Comparison of ENCODE assay signal across 21 cellular contexts in genomic region chr1:39635871-39636210, GRCh38. TPM values are rescaled to one million over a fixed set of nuclear protein-coding genes. Genes with fewer than 3 reads are reported as not detected.
DNase-seq lines count a peak whose midpoint lies in the region; ATAC-seq and TF ChIP-seq lines count a peak whose summit lies in the region.
"Had no signal": no experiment of that assay in that cellular context is flagged by ENCODE, and none has a peak within 500 bp of the region (broad histone marks: within the 10 kb centered on the region; RNA-seq: fewer than 3 reads in every experiment).

No MANE protein-coding gene starts in this region.

- H4K20me1 ChIP-seq in osteoblast (ENCODE audit: insufficient read depth, low read length) = no peaks in the 10 kb centered on the region

- H3K9me3 ChIP-seq in SJSA1 (replicated peaks) (no peaks in the 10 kb centered on the region), osteoblast (ENCODE audit: low read depth, low read length) (no peaks in the 10 kb centered on the region), thoracic aorta (no peaks in the 10 kb centered on the region)

- H3K36me3 ChIP-seq in SJSA1 (peaks cover 61% of the 10 kb centered on the region), osteoblast (ENCODE audit: insufficient read depth, low read length) (peaks cover 5% of the 10 kb centered on the region), thoracic aorta (peaks cover 16% of the 10 kb centered on the region)

- DNase-seq in SJSA1 (ENCODE audit: low read depth in 1 of 2, low spot score in 2 of 2) (peak; percentile 91 to 95), coronary artery (ENCODE audit: low spot score) (no peak), osteoblast (ENCODE audit: insufficient read length, low spot score, missing footprints) (peak; percentile 76), thoracic aorta (ENCODE audit: low spot score) (no peak), islet precursor cell (no peak), NCI-H524 (lab: John Stamatoyannopoulos, UW) (no peak), NCI-H345 (lab: John Stamatoyannopoulos, UW) (no peak), midbrain (lab: John Stamatoyannopoulos, UW) (no peak)
- DNase-seq: activated CD4-positive, alpha-beta T cell treated with anti-CD3 and anti-CD28 coated beads, Interleukin-2, amount 50 U/mL, for 4 hours; activated CD8-positive, alpha-beta memory T cell treated with anti-CD3 and anti-CD28 coated beads, Interleukin-2, amount 50 U/mL, for 48 hours; activated naive CD8-positive, alpha-beta T cell treated with anti-CD3 and anti-CD28 coated beads for 36 hours; CD4-positive, alpha-beta T cell; H9; head of caudate nucleus; NCI-H1092 treated with DMSO at 0.1 percent for 48 hours; NCI-H2081; stimulated activated CD4-positive, alpha-beta T cell treated with anti-CD3 and anti-CD28 coated beads, Interleukin-15, amount 100 ng/mL, for 24 hours had no signal

- ATAC-seq in thoracic aorta (ENCODE audit: insufficient number of reproducible peaks, low FRiP score, low read depth) = no peak
- ATAC-seq: SK-N-SH treated with all-trans-retinoic acid at 6 μM for 48 hours had no signal

- no peak overlapping the region for H2AFZ ChIP-seq in osteoblast (ENCODE audit: low read length)

- no peaks in the 10 kb centered on the region for H3K27me3 ChIP-seq in SJSA1 (replicated peaks)
- peaks cover 5% of the 10 kb centered on the region for H3K27me3 ChIP-seq in osteoblast (ENCODE audit: insufficient read depth, low read length)
- no peaks in the 10 kb centered on the region for H3K27me3 ChIP-seq in thoracic aorta (replicated peaks; ENCODE audit: insufficient read depth)

- H3K4me3 ChIP-seq in SJSA1 (no peak overlapping the region), coronary artery (peak overlapping the region; percentile 78), osteoblast (ENCODE audit: insufficient read depth, low read length) (no peak overlapping the region), thoracic aorta (peak overlapping the region; percentile 86)

- peak overlapping the region; percentile 16 for H3K4me2 ChIP-seq in osteoblast (ENCODE audit: insufficient read depth, low read length)

- peak overlapping the region; percentile 80 for H3K27ac ChIP-seq in SJSA1
- H3K27ac ChIP-seq in coronary artery = peak overlapping the region; percentile 90 to 96
- no peak overlapping the region for H3K27ac ChIP-seq in osteoblast (ENCODE audit: low read depth, low read length)
- H3K27ac ChIP-seq in thoracic aorta = peak overlapping the region; percentile 78 to 90

- H3K4me1 ChIP-seq in SJSA1 (replicated peaks) (peaks cover 66% of the 10 kb centered on the region), osteoblast (ENCODE audit: insufficient read depth, low read length) (peaks cover 21% of the 10 kb centered on the region), thoracic aorta (ENCODE audit: control insufficient read depth in 1 of 2, low read depth in 2 of 2) (peaks cover 9 to 85% of the 10 kb centered on the region in 2 donors)

- H3K79me2 ChIP-seq in osteoblast (ENCODE audit: insufficient read depth, low read length) = no peaks in the 10 kb centered on the region

- TF ChIP-seq CTCF in coronary artery (IDR thresholded peaks at IDR 0.05) (no peak), osteoblast (IDR thresholded peaks at IDR 0.05; ENCODE audit: extremely low read depth, low read depth, low read length) (no peak), thoracic aorta (IDR thresholded peaks at IDR 0.05) (no peak)

RNA-seq across cellular contexts. Expression of gene HEYL, which starts 3.6 kb away (rescaled TPM):
- 12.7 and 14.4 TPM in 2 replicates for total RNA-seq in SJSA1 (2014; rRNA removed; shearing (Covaris generic))
- total RNA-seq in osteoblast (under 0.01 TPM in 2 replicates), thoracic aorta (10 to 100 TPM; 45.6 to 91.2 TPM)

RNA-seq across cellular contexts. Expression of gene NT5C1A, which starts 36.1 kb away (rescaled TPM):
- not detected in 2 replicates for total RNA-seq in SJSA1 (2014; rRNA removed; shearing (Covaris generic))
- not detected in 2 replicates for total RNA-seq in osteoblast
- 1 to 10 TPM in 1 of 2 donors, not detected in 1; 2.8 TPM for total RNA-seq in thoracic aorta
- total RNA-seq: H9, LHCN-M2, NCI-H460 had no signal

RNA-seq across cellular contexts. Expression of gene HPCAL4, which starts 55.4 kb away (rescaled TPM):
- total RNA-seq in SJSA1 (2014; rRNA removed; shearing (Covaris generic)) = 0.06 and 0.13 TPM in 2 replicates
- total RNA-seq in osteoblast (not detected in 2 replicates), thoracic aorta (under 1 TPM in 1 of 2 donors, not detected in 1; 0.35 TPM)
- total RNA-seq: liver had no signal

RNA-seq across cellular contexts. Expression of gene PABPC4, which starts 59.3 kb away (rescaled TPM):
- total RNA-seq in SJSA1 (2014; rRNA removed; shearing (Covaris generic)) = 93.2 and 99.1 TPM in 2 replicates
- total RNA-seq in osteoblast (158 and 182 TPM in 2 replicates), thoracic aorta (100 to 1,000 TPM in 1 of 2 donors, 10 to 100 TPM in 1; 85.2 to 171 TPM)

Comparison
In these comparisons a context has a peak if more than half of its experiments do, and no peak if none do; other contexts are left out.
1. DNase-seq: peak in SJSA1 (2 of 2) and osteoblast (single experiment); none in coronary artery (single experiment), thoracic aorta (single experiment), islet precursor cell (single experiment), NCI-H524 (0 of 2), NCI-H345 (single experiment) and midbrain (single experiment).
2. H3K4me3 ChIP-seq: peak in coronary artery (single experiment) and thoracic aorta (single experiment); none in SJSA1 (single experiment) and osteoblast (single experiment).
3. RNA of gene HEYL, which starts 3.6 kb away (total RNA-seq): 45.6 to 91.2 TPM in thoracic aorta and 12.7 to 14.4 TPM in SJSA1; under 0.01 TPM in osteoblast; every median in the first group is over 10 times any median in the second.